In the genomic region with DNA sequence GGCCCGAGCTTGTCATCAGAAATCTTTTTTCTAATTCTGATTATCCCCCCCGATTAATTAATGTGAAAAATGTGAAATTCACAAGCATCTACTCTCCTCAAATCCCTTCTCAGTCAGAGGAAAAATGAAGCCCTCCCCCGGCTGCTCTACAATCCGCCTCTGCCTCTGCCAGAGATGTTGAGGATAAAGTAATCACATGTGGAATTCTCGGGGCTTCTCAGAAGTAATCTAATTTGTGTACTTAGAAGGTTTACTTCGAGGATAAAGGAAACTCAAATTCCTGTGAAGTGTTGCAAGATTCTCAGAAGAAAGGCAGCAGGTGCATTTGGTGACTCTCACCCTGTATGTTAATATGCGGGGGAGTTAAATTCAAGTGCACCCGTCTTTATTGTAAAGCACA, we compare ENCODE assay signal across 1 cellular context.
TF ChIP-seq lines count a peak whose summit lies in the region.

No MANE protein-coding gene starts in this region.

TF ChIP-seq in GM23338, 12 proteins besides CTCF, POLR2A, EP300 and RAD21 (continued from another document):
- TF ChIP-seq, protein P1, sequence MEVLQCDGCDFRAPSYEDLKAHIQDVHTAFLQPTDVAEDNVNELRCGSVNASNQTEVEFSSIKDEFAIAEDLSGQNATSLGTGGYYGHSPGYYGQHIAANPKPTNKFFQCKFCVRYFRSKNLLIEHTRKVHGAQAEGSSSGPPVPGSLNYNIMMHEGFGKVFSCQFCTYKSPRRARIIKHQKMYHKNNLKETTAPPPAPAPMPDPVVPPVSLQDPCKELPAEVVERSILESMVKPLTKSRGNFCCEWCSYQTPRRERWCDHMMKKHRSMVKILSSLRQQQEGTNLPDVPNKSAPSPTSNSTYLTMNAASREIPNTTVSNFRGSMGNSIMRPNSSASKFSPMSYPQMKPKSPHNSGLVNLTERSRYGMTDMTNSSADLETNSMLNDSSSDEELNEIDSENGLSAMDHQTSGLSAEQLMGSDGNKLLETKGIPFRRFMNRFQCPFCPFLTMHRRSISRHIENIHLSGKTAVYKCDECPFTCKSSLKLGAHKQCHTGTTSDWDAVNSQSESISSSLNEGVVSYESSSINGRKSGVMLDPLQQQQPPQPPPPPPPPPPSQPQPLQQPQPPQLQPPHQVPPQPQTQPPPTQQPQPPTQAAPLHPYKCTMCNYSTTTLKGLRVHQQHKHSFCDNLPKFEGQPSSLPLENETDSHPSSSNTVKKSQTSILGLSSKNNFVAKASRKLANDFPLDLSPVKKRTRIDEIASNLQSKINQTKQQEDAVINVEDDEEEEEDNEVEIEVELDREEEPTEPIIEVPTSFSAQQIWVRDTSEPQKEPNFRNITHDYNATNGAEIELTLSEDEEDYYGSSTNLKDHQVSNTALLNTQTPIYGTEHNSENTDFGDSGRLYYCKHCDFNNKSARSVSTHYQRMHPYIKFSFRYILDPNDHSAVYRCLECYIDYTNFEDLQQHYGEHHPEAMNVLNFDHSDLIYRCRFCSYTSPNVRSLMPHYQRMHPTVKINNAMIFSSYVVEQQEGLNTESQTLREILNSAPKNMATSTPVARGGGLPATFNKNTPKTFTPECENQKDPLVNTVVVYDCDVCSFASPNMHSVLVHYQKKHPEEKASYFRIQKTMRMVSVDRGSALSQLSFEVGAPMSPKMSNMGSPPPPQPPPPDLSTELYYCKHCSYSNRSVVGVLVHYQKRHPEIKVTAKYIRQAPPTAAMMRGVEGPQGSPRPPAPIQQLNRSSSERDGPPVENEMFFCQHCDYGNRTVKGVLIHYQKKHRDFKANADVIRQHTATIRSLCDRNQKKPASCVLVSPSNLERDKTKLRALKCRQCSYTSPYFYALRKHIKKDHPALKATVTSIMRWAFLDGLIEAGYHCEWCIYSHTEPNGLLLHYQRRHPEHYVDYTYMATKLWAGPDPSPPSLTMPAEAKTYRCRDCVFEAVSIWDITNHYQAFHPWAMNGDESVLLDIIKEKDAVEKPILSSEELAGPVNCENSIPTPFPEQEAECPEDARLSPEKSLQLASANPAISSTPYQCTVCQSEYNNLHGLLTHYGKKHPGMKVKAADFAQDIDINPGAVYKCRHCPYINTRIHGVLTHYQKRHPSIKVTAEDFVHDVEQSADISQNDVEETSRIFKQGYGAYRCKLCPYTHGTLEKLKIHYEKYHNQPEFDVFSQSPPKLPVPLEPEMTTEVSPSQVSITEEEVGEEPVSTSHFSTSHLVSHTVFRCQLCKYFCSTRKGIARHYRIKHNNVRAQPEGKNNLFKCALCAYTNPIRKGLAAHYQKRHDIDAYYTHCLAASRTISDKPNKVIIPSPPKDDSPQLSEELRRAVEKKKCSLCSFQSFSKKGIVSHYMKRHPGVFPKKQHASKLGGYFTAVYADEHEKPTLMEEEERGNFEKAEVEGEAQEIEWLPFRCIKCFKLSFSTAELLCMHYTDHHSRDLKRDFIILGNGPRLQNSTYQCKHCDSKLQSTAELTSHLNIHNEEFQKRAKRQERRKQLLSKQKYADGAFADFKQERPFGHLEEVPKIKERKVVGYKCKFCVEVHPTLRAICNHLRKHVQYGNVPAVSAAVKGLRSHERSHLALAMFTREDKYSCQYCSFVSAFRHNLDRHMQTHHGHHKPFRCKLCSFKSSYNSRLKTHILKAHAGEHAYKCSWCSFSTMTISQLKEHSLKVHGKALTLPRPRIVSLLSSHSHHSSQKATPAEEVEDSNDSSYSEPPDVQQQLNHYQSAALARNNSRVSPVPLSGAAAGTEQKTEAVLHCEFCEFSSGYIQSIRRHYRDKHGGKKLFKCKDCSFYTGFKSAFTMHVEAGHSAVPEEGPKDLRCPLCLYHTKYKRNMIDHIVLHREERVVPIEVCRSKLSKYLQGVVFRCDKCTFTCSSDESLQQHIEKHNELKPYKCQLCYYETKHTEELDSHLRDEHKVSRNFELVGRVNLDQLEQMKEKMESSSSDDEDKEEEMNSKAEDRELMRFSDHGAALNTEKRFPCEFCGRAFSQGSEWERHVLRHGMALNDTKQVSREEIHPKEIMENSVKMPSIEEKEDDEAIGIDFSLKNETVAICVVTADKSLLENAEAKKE (CRISPR knock-in tag; IDR thresholded peaks at IDR 0.05) = no peak
- TF ChIP-seq EZH2phosphoT487 (IDR thresholded peaks at IDR 0.05; ENCODE audit: unreplicated experiment) (no peak), CREB1 (CRISPR knock-in tag; IDR thresholded peaks at IDR 0.05; ENCODE audit: low read depth) (no peak), JUNB (IDR thresholded peaks at IDR 0.05; ENCODE audit: unreplicated experiment) (no peak), ZNF114 (CRISPR knock-in tag; IDR thresholded peaks at IDR 0.05) (no peak)
